Comparison of ENCODE assay signal across 23 cellular contexts in genomic region chr10:75476569-75476968, GRCh38. TPM values are rescaled to one million over a fixed set of nuclear protein-coding genes. Genes with fewer than 3 reads are reported as not detected.
"Had no signal": no experiment of that assay in that cellular context is flagged by ENCODE, and none has a peak within 500 bp of the region (broad histone marks: within the 10 kb centered on the region; RNA-seq: fewer than 3 reads in every experiment).

No MANE protein-coding gene starts in this region.

- FAIRE-seq: frontal cortex, kidney had no signal

- H3K4me1 ChIP-seq: colonic mucosa, foreskin keratinocyte, lower lobe of right lung had no signal

- H3K36me3 Mint-ChIP-seq: immature natural killer cell, mesothelial cell of epicardium had no signal

- H3K27me3 ChIP-seq: colonic mucosa, esophagus muscularis mucosa, foreskin keratinocyte, gastroesophageal sphincter, heart left ventricle, hepatocyte, left lung had no signal

- H3K27ac Mint-ChIP-seq: dendritic cell treated with granulocyte-macrophage colony-stimulating factor and Interleukin-4, amounts not matched to agents 40 ng/mL and 50 ng/mL, for 4 days; effector memory CD8-positive, alpha-beta T cell; endodermal cell; immature natural killer cell; mesothelial cell of epicardium had no signal

- H3K4me3 Mint-ChIP-seq: dendritic cell treated with granulocyte-macrophage colony-stimulating factor and Interleukin-4, amounts not matched to agents 40 ng/mL and 50 ng/mL, for 4 days; effector memory CD8-positive, alpha-beta T cell; endodermal cell; immature natural killer cell; mesothelial cell of epicardium had no signal

- H3K79me2 ChIP-seq: hepatocyte had no signal

- H3K9me3 Mint-ChIP-seq: dendritic cell treated with granulocyte-macrophage colony-stimulating factor and Interleukin-4, amounts not matched to agents 40 ng/mL and 50 ng/mL, for 4 days; effector memory CD8-positive, alpha-beta T cell; immature natural killer cell; mesothelial cell of epicardium had no signal

- H3K27ac ChIP-seq: colonic mucosa, foreskin keratinocyte, heart left ventricle, hepatocyte, left lung, lower lobe of right lung had no signal

- H3K9me3 ChIP-seq: colonic mucosa, esophagus muscularis mucosa, gastroesophageal sphincter, heart left ventricle, left lung, lower lobe of right lung, mucosa of descending colon had no signal

- DNase-seq: colonic mucosa; cortex of kidney; effector CD8-positive, alpha-beta T cell; effector memory CD8-positive, alpha-beta T cell; endodermal cell; foreskin keratinocyte; heart left ventricle; hypothalamus; immature natural killer cell; islet precursor cell; kidney; left colon; left lung; left ventricle myocardium superior; lower lobe of right lung; mucosa of descending colon had no signal

- H2AFZ ChIP-seq: hepatocyte had no signal

- H3K27me3 Mint-ChIP-seq: dendritic cell treated with granulocyte-macrophage colony-stimulating factor and Interleukin-4, amounts not matched to agents 40 ng/mL and 50 ng/mL, for 4 days had no signal

- ATAC-seq: effector memory CD8-positive, alpha-beta T cell; foreskin keratinocyte; heart left ventricle; left colon; lower lobe of right lung; mucosa of descending colon had no signal

- H3K4me1 Mint-ChIP-seq: immature natural killer cell had no signal

- H3K36me3 ChIP-seq: colonic mucosa, esophagus muscularis mucosa, gastroesophageal sphincter, heart left ventricle, left lung, lower lobe of right lung had no signal

- H3K4me3 ChIP-seq: colonic mucosa, esophagus muscularis mucosa, gastroesophageal sphincter, heart left ventricle, hepatocyte, left lung, lower lobe of right lung, mucosa of descending colon had no signal

- H3K4me2 ChIP-seq: hepatocyte had no signal

RNA-seq across cellular contexts. Expression of gene LRMDA, which starts 45.1 kb away (rescaled TPM):
- total RNA-seq: foreskin keratinocyte, myocyte had no signal
- polyA plus RNA-seq: foreskin keratinocyte had no signal
